ENCODE assay signal across 26 cellular contexts in the genomic region with DNA sequence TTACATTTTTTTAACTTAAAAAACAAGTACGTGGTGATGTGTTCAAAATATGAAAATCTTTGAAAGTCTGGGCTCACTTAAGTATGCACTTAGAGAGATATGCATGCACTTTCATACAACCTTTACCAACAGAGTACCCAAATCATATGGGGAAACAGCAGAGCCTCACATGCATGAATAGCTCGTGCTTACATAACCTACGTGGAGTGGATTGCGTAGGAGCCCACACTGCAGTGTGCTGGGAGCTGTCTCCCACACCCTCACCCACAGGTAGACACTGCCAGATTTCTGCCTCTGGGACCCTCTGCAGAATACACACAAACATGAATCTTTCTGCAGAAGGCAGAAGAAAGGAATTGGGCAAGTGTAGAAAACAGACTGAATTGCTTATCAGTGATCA. TPM values are rescaled to one million over a fixed set of nuclear protein-coding genes. Genes with fewer than 3 reads are reported as not detected.
DNase-seq lines count a peak whose midpoint lies in the region; ATAC-seq and TF ChIP-seq lines count a peak whose summit lies in the region.
"Had no signal": no experiment of that assay in that cellular context is flagged by ENCODE, and none has a peak within 500 bp of the region (broad histone marks: within the 10 kb centered on the region; RNA-seq: fewer than 3 reads in every experiment).

No MANE protein-coding gene starts in this region.

- H3K4me3 Mint-ChIP-seq in T-helper 17 cell (no peak overlapping the region), neural progenitor cell (no peak overlapping the region)
- H3K4me3 Mint-ChIP-seq: CD4-positive, CD25-positive, alpha-beta regulatory T cell; GM23338 had no signal

- DNase-seq in right atrium auricular region (ENCODE audit: low spot score), result peak; percentile 28
- DNase-seq in right cardiac atrium, result no peak
- DNase-seq in T-helper 17 cell, result no peak
- DNase-seq in psoas muscle, result no peak
- DNase-seq in upper lobe of right lung, result no peak
- no peak for DNase-seq in neural progenitor cell (ENCODE audit: low spot score)
- DNase-seq in NCI-H128 (lab: John Stamatoyannopoulos, UW; ENCODE audit: unreplicated experiment), result no peak
- DNase-seq: BE2C; CD4-positive, CD25-positive, alpha-beta regulatory T cell; COR-L47; DMS 273 treated with DMSO at 0.1 percent for 48 hours; DMS79 treated with DMSO at 0.1 percent for 48 hours; Kasumi-1; NCI-H1092 treated with DMSO at 0.1 percent for 48 hours; NCI-H146; NCI-H2029 treated with DMSO at 0.1 percent for 48 hours; NCI-H226; NCI-H510A treated with DMSO at 0.1 percent for 48 hours; NCI-H748 treated with DMSO at 0.1 percent for 48 hours; NK-92 treated with Interleukin-12 subunit alpha and Interleukin-12 subunit beta, amount 100 ng/mL, for 24 hours had no signal

- H3K9me3 ChIP-seq in right atrium auricular region (no peaks in the 10 kb centered on the region), right cardiac atrium (ENCODE audit: control insufficient read depth, low read length) (no peaks in the 10 kb centered on the region), T-helper 17 cell (ENCODE audit: control insufficient read depth, low read length, poor library complexity, severe bottlenecking) (no peaks in the 10 kb centered on the region), psoas muscle (no peaks in the 10 kb centered on the region), upper lobe of right lung (no peaks in the 10 kb centered on the region), neural progenitor cell (ENCODE audit: low read depth) (no peaks in the 10 kb centered on the region)
- H3K9me3 ChIP-seq: BE2C, HAP-1 had no signal

- intact Hi-C loops in right cardiac atrium (cut with DNase I), result no loop called here
- intact Hi-C loops in psoas muscle (cut with DNase I), result loop anchor here in 1 of 2 donors (5.0 kb wide), 2 partner anchors 66 to 74 kb away; a partner anchor contains a TSS
- intact Hi-C loops in upper lobe of right lung (cut with DNase I), result no loop called here

- no peaks in the 10 kb centered on the region for H3K36me3 ChIP-seq in right atrium auricular region
- H3K36me3 ChIP-seq in psoas muscle (ENCODE audit: insufficient read depth in 1 of 2, low read depth in 1 of 2), result peaks cover 0 to 19% of the 10 kb centered on the region in 2 donors
- H3K36me3 ChIP-seq in upper lobe of right lung, result no peaks in the 10 kb centered on the region
- no peaks in the 10 kb centered on the region for H3K36me3 ChIP-seq in neural progenitor cell
- H3K36me3 ChIP-seq: BE2C, HAP-1 had no signal

- peaks cover 3% of the 10 kb centered on the region for H3K4me1 Mint-ChIP-seq in T-helper 17 cell
- peaks cover 19% of the 10 kb centered on the region for H3K4me1 Mint-ChIP-seq in neural progenitor cell

- H3K27ac ChIP-seq in right atrium auricular region (no peak overlapping the region), right cardiac atrium (ENCODE audit: low read length) (no peak overlapping the region), psoas muscle (peak overlapping the region; percentile 89), upper lobe of right lung (no peak overlapping the region), neural progenitor cell (no peak overlapping the region)

- H3K36me3 Mint-ChIP-seq in T-helper 17 cell (ENCODE audit: low read depth), result no peaks in the 10 kb centered on the region
- H3K36me3 Mint-ChIP-seq in neural progenitor cell, result peaks cover 6% of the 10 kb centered on the region
- H3K36me3 Mint-ChIP-seq: CD4-positive, CD25-positive, alpha-beta regulatory T cell had no signal

- no peaks in the 10 kb centered on the region for H3K79me2 ChIP-seq in neural progenitor cell (ENCODE audit: low read depth)

- no peak for ATAC-seq in right cardiac atrium
- ATAC-seq in T-helper 17 cell, result no peak
- ATAC-seq in psoas muscle, result peak in 3 of 4 donors; percentile 32 to 56 (median 42)
- peak; percentile 54 for ATAC-seq in upper lobe of right lung
- no peak for ATAC-seq in GM18861 (IDR thresholded peaks at IDR 0.05; ENCODE audit: unreplicated experiment)
- ATAC-seq: GM23338, Panc1, SK-N-SH treated with all-trans-retinoic acid at 6 μM for 48 hours had no signal

- H4K20me1 ChIP-seq in neural progenitor cell (ENCODE audit: low read depth), result no peaks in the 10 kb centered on the region

- no peak overlapping the region for H2AFZ ChIP-seq in neural progenitor cell (replicated peaks)
- H2AFZ ChIP-seq: GM23338 had no signal

- no peak overlapping the region for H3K4me2 ChIP-seq in neural progenitor cell
- H3K4me2 ChIP-seq: GM23338 had no signal

- H3F3A ChIP-seq in neural progenitor cell (ENCODE audit: low read depth), result no peaks in the 10 kb centered on the region

- H3K27me3 Mint-ChIP-seq in T-helper 17 cell (peaks cover 6% of the 10 kb centered on the region), neural progenitor cell (ENCODE audit: insufficient read depth, low read depth) (peaks cover 14% of the 10 kb centered on the region)
- H3K27me3 Mint-ChIP-seq: CD4-positive, CD25-positive, alpha-beta regulatory T cell had no signal

- H3K4me3 ChIP-seq in right atrium auricular region (no peak overlapping the region), right cardiac atrium (ENCODE audit: low read length) (no peak overlapping the region), psoas muscle (peak overlapping the region; percentile 75), upper lobe of right lung (no peak overlapping the region), neural progenitor cell (no peak overlapping the region)
- H3K4me3 ChIP-seq: GM23338, HAP-1 had no signal

- H3K9ac ChIP-seq in neural progenitor cell, result no peak overlapping the region

- 83% methylated on average over 4 of the region's 4 CpGs for WGBS in right cardiac atrium
- WGBS in psoas muscle, 3 donors, result 27 to 59% (median 36%) methylated on average over 4 of the region's 4 CpGs

- H3K4me1 ChIP-seq in right atrium auricular region, result no peaks in the 10 kb centered on the region
- no peaks in the 10 kb centered on the region for H3K4me1 ChIP-seq in right cardiac atrium (ENCODE audit: control insufficient read depth, insufficient read depth, low read length)
- H3K4me1 ChIP-seq in psoas muscle, result peaks cover 26% of the 10 kb centered on the region
- H3K4me1 ChIP-seq in upper lobe of right lung, result no peaks in the 10 kb centered on the region
- no peaks in the 10 kb centered on the region for H3K4me1 ChIP-seq in neural progenitor cell
- H3K4me1 ChIP-seq: BE2C, HAP-1 had no signal

- H3K27me3 ChIP-seq in right atrium auricular region, result no peaks in the 10 kb centered on the region
- H3K27me3 ChIP-seq in right cardiac atrium (ENCODE audit: control insufficient read depth, insufficient read depth), result no peaks in the 10 kb centered on the region
- H3K27me3 ChIP-seq in psoas muscle (ENCODE audit: insufficient read depth in 3 of 3, low read length in 2 of 3), result no peaks in the 10 kb centered on the region
- H3K27me3 ChIP-seq in upper lobe of right lung, result no peaks in the 10 kb centered on the region
- no peaks in the 10 kb centered on the region for H3K27me3 ChIP-seq in neural progenitor cell
- H3K27me3 ChIP-seq: BE2C had no signal

- TF ChIP-seq CTCF in right atrium auricular region (IDR thresholded peaks at IDR 0.05) (no peak), psoas muscle (IDR thresholded peaks at IDR 0.05) (no peak), upper lobe of right lung (IDR thresholded peaks at IDR 0.05) (no peak), neural progenitor cell (IDR thresholded peaks at IDR 0.05) (no peak)

- no peaks in the 10 kb centered on the region for H3K9me3 Mint-ChIP-seq in neural progenitor cell
- H3K9me3 Mint-ChIP-seq: CD4-positive, CD25-positive, alpha-beta regulatory T cell; GM23338 had no signal

- H3K27ac Mint-ChIP-seq in T-helper 17 cell (peak overlapping the region; percentile 37), neural progenitor cell (no peak overlapping the region)
- H3K27ac Mint-ChIP-seq: GM23338 had no signal

RNA-seq across cellular contexts. Expression of a gene that starts 0.6 kb away (rescaled TPM):
- total RNA-seq in right atrium auricular region (not detected), right cardiac atrium (not detected), T-helper 17 cell (not detected), psoas muscle (10 to 100 TPM in 1 of 4 donors, 1 to 10 TPM in 3; 2.9 to 10.9 (median 6.7) TPM), upper lobe of right lung (not detected), neural progenitor cell (ENCODE audit: low replicate concordance) (not detected in 2 replicates)
- polyA plus RNA-seq in right cardiac atrium (not detected), psoas muscle (1 to 10 TPM in 2 of 3 donors, under 1 TPM in 1; 0.73 to 5.5 (median 1.3) TPM)
- total RNA-seq: CD4-positive, CD25-positive, alpha-beta regulatory T cell; MCF 10A had no signal

RNA-seq across cellular contexts. Expression of a gene that starts 28.3 kb away (rescaled TPM):
- total RNA-seq in right atrium auricular region (1 to 10 TPM; 5.2 to 7.6 TPM), right cardiac atrium (10 to 100 TPM in 3 of 4 donors, 1 to 10 TPM in 1; 9.2 to 10.6 (median 10.2) TPM), T-helper 17 cell (10 to 100 TPM; 49.3 to 52.5 TPM), psoas muscle (1 to 10 TPM; 3.2 to 7.6 (median 4.7) TPM), upper lobe of right lung (26.7 TPM), neural progenitor cell (ENCODE audit: low replicate concordance) (21.0 and 39.8 TPM in 2 replicates)
- polyA plus RNA-seq in right cardiac atrium (4.5 TPM), psoas muscle (1 to 10 TPM; 1.4 to 4.3 (median 2.0) TPM)

RNA-seq across cellular contexts. Expression of a gene that starts 31.7 kb away (rescaled TPM):
- total RNA-seq in right atrium auricular region, result 10 to 100 TPM in 1 of 2 donors, 1 to 10 TPM in 1; 7.8 to 12.3 TPM
- total RNA-seq in right cardiac atrium, result 1 to 10 TPM; 3.6 to 5.9 (median 4.5) TPM
- polyA plus RNA-seq in right cardiac atrium, result 10.9 TPM
- under 1 TPM; 0.77 to 0.86 TPM for total RNA-seq in T-helper 17 cell
- under 1 TPM in 1 of 4 donors, not detected in 3; 0.43 TPM for total RNA-seq in psoas muscle
- under 1 TPM; 0.04 to 0.42 (median 0.31) TPM for polyA plus RNA-seq in psoas muscle
- total RNA-seq in upper lobe of right lung, result 25.1 TPM
- total RNA-seq in neural progenitor cell (ENCODE audit: low replicate concordance), result 0.94 and 5.4 TPM in 2 replicates

RNA-seq across cellular contexts. Expression of a gene that starts 46.0 kb away (rescaled TPM):
- total RNA-seq in right atrium auricular region (under 1 TPM; 0.08 to 0.48 TPM), right cardiac atrium (under 1 TPM; 0.21 to 0.51 (median 0.39) TPM), T-helper 17 cell (under 1 TPM; 0.23 to 0.42 TPM), psoas muscle (1 to 10 TPM in 1 of 4 donors, under 1 TPM in 3; 0.25 to 1.0 (median 0.61) TPM), upper lobe of right lung (0.90 TPM), neural progenitor cell (ENCODE audit: low replicate concordance) (20.1 and 46.5 TPM in 2 replicates)
- polyA plus RNA-seq in right cardiac atrium (0.27 TPM), psoas muscle (under 1 TPM; 0.13 to 0.27 (median 0.21) TPM)

RNA-seq across cellular contexts. Expression of a gene that starts 53.3 kb away (rescaled TPM):
- total RNA-seq in right atrium auricular region (100 to 1,000 TPM; 169 to 270 TPM), right cardiac atrium (100 to 1,000 TPM; 182 to 249 (median 234) TPM), T-helper 17 cell (100 to 1,000 TPM; 428 to 433 TPM), psoas muscle (100 to 1,000 TPM in 1 of 4 donors, 10 to 100 TPM in 3; 65.1 to 129 (median 92.6) TPM), upper lobe of right lung (149 TPM), neural progenitor cell (ENCODE audit: low replicate concordance) (45.3 and 61.6 TPM in 2 replicates)
- polyA plus RNA-seq in right cardiac atrium (280 TPM), psoas muscle (100 to 1,000 TPM in 1 of 3 donors, 10 to 100 TPM in 2; 79.8 to 109 (median 93.9) TPM)

Comparison
In these comparisons a context has a peak if more than half of its experiments do, and no peak if none do; other contexts are left out.
1. ATAC-seq: peak in psoas muscle (3 of 4) and upper lobe of right lung (single experiment); none in right cardiac atrium (0 of 2), T-helper 17 cell (single experiment) and GM18861 (single experiment).